In genomic region chr9:69885474-69885929, GRCh38 we compare ENCODE assay signal across 16 cellular contexts.
DNase-seq lines count a peak whose midpoint lies in the region; ATAC-seq, FAIRE-seq and TF ChIP-seq lines count a peak whose summit lies in the region.
"Had no signal": no experiment of that assay in that cellular context is flagged by ENCODE, and none has a peak within 500 bp of the region (broad histone marks: within the 10 kb centered on the region; RNA-seq: fewer than 3 reads in every experiment).

No MANE protein-coding gene starts in this region.

- H3K4me1 ChIP-seq in SJSA1 (replicated peaks): peaks cover 16% of the 10 kb centered on the region
- H3K4me1 ChIP-seq: pancreas had no signal

- H3K27ac ChIP-seq in SJSA1: peak overlapping the region; percentile 22
- H3K27ac ChIP-seq: pancreas had no signal

- H3K4me3 Mint-ChIP-seq in activated T-cell treated with anti-CD3 and anti-CD28 coated beads, Interleukin-2, amount 50 U/mL, for 4 hours: no peak overlapping the region
- H3K4me3 Mint-ChIP-seq: activated CD8-positive, alpha-beta T cell treated with anti-CD3 and anti-CD28 coated beads, Interleukin-2, amount 10 ng/mL, durations not matched to agents 7 days and 5 days; activated naive CD4-positive, alpha-beta T cell treated with anti-CD3 and anti-CD28 coated beads for 36 hours; stimulated activated naive CD8-positive, alpha-beta T cell treated with anti-CD3 and anti-CD28 coated beads, Interleukin-15, Interleukin-2, amounts not matched to agents 100 ng/mL and 50 ng/mL, for 24 hours had no signal

- TF ChIP-seq CTCF in GM10266 (IDR thresholded peaks at IDR 0.05; ENCODE audit: control insufficient read depth, insufficient read depth, low read depth, missing control alignments): no peak

- DNase-seq in H54 (ENCODE audit: insufficient read length, low spot score) (peak; percentile 36), SJSA1 (ENCODE audit: low read depth in 1 of 2, low spot score in 2 of 2) (peak in 1 of 2 experiments; percentile 62), glomerular visceral epithelial cell (ENCODE audit: extremely low spot score) (peak; percentile 87), sciatic nerve (ENCODE audit: low spot score) (no peak), SIG-M5 treated with dmso at 0.1 percent for 504 hours (lab: John Stamatoyannopoulos, UW; ENCODE audit: unreplicated experiment) (no peak), GM10266 (ENCODE audit: extremely low spot score) (no peak)
- no peak for DNase-seq in activated T-cell treated with anti-CD3 and anti-CD28 coated beads, Interleukin-2, amount 50 U/mL, for 4 hours
- DNase-seq: activated CD8-positive, alpha-beta T cell treated with anti-CD3 and anti-CD28 coated beads, Interleukin-2, amount 10 ng/mL, durations not matched to agents 7 days and 5 days; activated naive CD4-positive, alpha-beta T cell treated with anti-CD3 and anti-CD28 coated beads for 36 hours; COR-L47; H7; NCI-H1436 treated with DMSO at 0.1 percent for 48 hours; pancreas; stimulated activated CD4-positive, alpha-beta T cell treated with anti-CD3 and anti-CD28 coated beads, Interleukin-4, amount 100 ng/mL, for 1 hour had no signal

- H3K9me3 Mint-ChIP-seq in activated T-cell treated with anti-CD3 and anti-CD28 coated beads, Interleukin-2, amount 50 U/mL, for 4 hours: no peaks in the 10 kb centered on the region
- H3K9me3 Mint-ChIP-seq: activated naive CD4-positive, alpha-beta T cell treated with anti-CD3 and anti-CD28 coated beads for 36 hours; stimulated activated naive CD8-positive, alpha-beta T cell treated with anti-CD3 and anti-CD28 coated beads, Interleukin-15, Interleukin-2, amounts not matched to agents 100 ng/mL and 50 ng/mL, for 24 hours had no signal

- H3K9me3 ChIP-seq in SJSA1 (replicated peaks): 0 out of 2 replicates have a peak, but pooled peaks cover 5% of the 10 kb centered on the region
- H3K9me3 ChIP-seq: pancreas had no signal

- no peaks in the 10 kb centered on the region for H3K4me1 Mint-ChIP-seq in activated T-cell treated with anti-CD3 and anti-CD28 coated beads, Interleukin-2, amount 50 U/mL, for 4 hours (ENCODE audit: low read depth)

- no peaks in the 10 kb centered on the region for H3K36me3 Mint-ChIP-seq in activated T-cell treated with anti-CD3 and anti-CD28 coated beads, Interleukin-2, amount 50 U/mL, for 4 hours (ENCODE audit: insufficient read depth)

- no peak for TF ChIP-seq POLR2A in H54 (IDR thresholded peaks at IDR 0.05; ENCODE audit: low read depth, low read length)

- FAIRE-seq in H54 (lab: Jason Lieb, UNC): peak; percentile 100
- FAIRE-seq: pancreas had no signal

- H3K27me3 ChIP-seq in SJSA1 (replicated peaks): no peaks in the 10 kb centered on the region
- H3K27me3 ChIP-seq: pancreas had no signal

- intact Hi-C loops in sciatic nerve (cut with DNase I): no loop called here

- ATAC-seq in sciatic nerve (peak; percentile 75), HG03457 (IDR thresholded peaks at IDR 0.05; ENCODE audit: unreplicated experiment) (no peak)
- no peak for ATAC-seq in activated T-cell treated with anti-CD3 and anti-CD28 coated beads, Interleukin-2, amount 50 U/mL, for 4 hours
- ATAC-seq: activated CD8-positive, alpha-beta T cell treated with anti-CD3 and anti-CD28 coated beads, Interleukin-2, amount 10 ng/mL, durations not matched to agents 7 days and 5 days had no signal

- H3K36me3 ChIP-seq in SJSA1: no peaks in the 10 kb centered on the region
- H3K36me3 ChIP-seq: pancreas had no signal

- H3K27me3 Mint-ChIP-seq in activated T-cell treated with anti-CD3 and anti-CD28 coated beads, Interleukin-2, amount 50 U/mL, for 4 hours (ENCODE audit: low read depth): peaks cover 18% of the 10 kb centered on the region

- no peak overlapping the region for H3K4me3 ChIP-seq in SJSA1
- H3K4me3 ChIP-seq: pancreas had no signal

Comparison
In these comparisons a context has a peak if more than half of its experiments do, and no peak if none do; other contexts are left out.
1. DNase-seq: peak in H54 (single experiment) and glomerular visceral epithelial cell (single experiment); none in sciatic nerve (single experiment), activated T-cell treated with anti-CD3 and anti-CD28 coated beads, Interleukin-2, amount 50 U/mL, for 4 hours (single experiment), SIG-M5 treated with dmso at 0.1 percent for 504 hours (single experiment) and GM10266 (single experiment).